In the genomic region with DNA sequence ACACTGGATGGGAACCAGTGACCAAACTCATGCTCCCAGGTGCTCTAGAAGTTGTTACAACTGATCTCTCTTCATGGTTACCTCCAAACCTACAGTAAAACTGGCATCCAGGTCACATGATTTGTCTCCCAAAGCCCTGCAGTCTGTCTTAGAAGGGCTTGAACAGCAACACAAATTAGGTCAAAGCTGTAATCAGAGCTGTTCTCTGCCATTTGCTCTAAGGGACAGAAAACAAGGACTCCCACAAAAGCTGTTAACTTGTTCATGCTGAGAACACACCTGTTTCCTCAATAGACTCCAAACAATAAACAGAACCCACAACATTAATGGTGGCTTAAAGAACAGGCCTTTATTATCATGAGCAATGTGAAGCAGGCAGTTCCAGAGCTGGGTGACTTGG, we compare ENCODE assay signal across 19 cellular contexts.
"Had no signal": no experiment of that assay in that cellular context is flagged by ENCODE, and none has a peak within 500 bp of the region (broad histone marks: within the 10 kb centered on the region; RNA-seq: fewer than 3 reads in every experiment).

No MANE protein-coding gene starts in this region.

- H3K27me3 Mint-ChIP-seq: activated CD4-positive, alpha-beta T cell treated with anti-CD3 and anti-CD28 coated beads, Interleukin-2, amount 10 ng/mL, durations not matched to agents 24 days and 14 days; activated naive CD8-positive, alpha-beta T cell treated with anti-CD3 and anti-CD28 coated beads, Interleukin-2, amount 50 U/mL, for 24 hours; stimulated activated naive CD8-positive, alpha-beta T cell treated with anti-CD3 and anti-CD28 coated beads, Interleukin-15, amount 100 ng/mL, for 72 hours; T-helper 17 cell had no signal

- H3K4me3 ChIP-seq: dorsolateral prefrontal cortex, gastrocnemius medialis, heart right ventricle, lung, prostate gland, testis had no signal

- H3K4me1 ChIP-seq: gastrocnemius medialis, heart right ventricle, prostate gland, testis had no signal

- H3K27ac Mint-ChIP-seq: activated CD4-positive, alpha-beta T cell treated with anti-CD3 and anti-CD28 coated beads, Interleukin-2, amount 10 ng/mL, durations not matched to agents 24 days and 14 days; activated naive CD8-positive, alpha-beta T cell treated with anti-CD3 and anti-CD28 coated beads, Interleukin-2, amount 50 U/mL, for 24 hours; activated T-helper 1 cell treated with anti-CD3 and anti-CD28 coated beads, Interleukin-12 subunit alpha, Interleukin-12 subunit beta, Interleukin-2, Interleukin-4 antibody, amounts not matched to agents 30 ng/mL and 10 ng/mL and 1 ng/mL, durations not matched to agents 14 hours and 24 hours and 36 hours; endodermal cell; mesothelial cell of epicardium; stimulated activated naive CD8-positive, alpha-beta T cell treated with anti-CD3 and anti-CD28 coated beads, Interleukin-15, amount 100 ng/mL, for 72 hours; T-helper 17 cell had no signal

- ATAC-seq: activated naive CD8-positive, alpha-beta T cell treated with anti-CD3 and anti-CD28 coated beads, Interleukin-2, amount 50 U/mL, for 24 hours; gastrocnemius medialis; heart right ventricle; left colon; right cardiac atrium; stimulated activated naive CD8-positive, alpha-beta T cell treated with anti-CD3 and anti-CD28 coated beads, Interleukin-15, amount 100 ng/mL, for 72 hours; T-helper 17 cell had no signal

- H3K27me3 ChIP-seq: dorsolateral prefrontal cortex, gastrocnemius medialis, heart right ventricle, testis had no signal

- H3K4me3 Mint-ChIP-seq: activated CD4-positive, alpha-beta T cell treated with anti-CD3 and anti-CD28 coated beads, Interleukin-2, amount 10 ng/mL, durations not matched to agents 24 days and 14 days; activated naive CD8-positive, alpha-beta T cell treated with anti-CD3 and anti-CD28 coated beads, Interleukin-2, amount 50 U/mL, for 24 hours; activated T-helper 1 cell treated with anti-CD3 and anti-CD28 coated beads, Interleukin-12 subunit alpha, Interleukin-12 subunit beta, Interleukin-2, Interleukin-4 antibody, amounts not matched to agents 30 ng/mL and 10 ng/mL and 1 ng/mL, durations not matched to agents 14 hours and 24 hours and 36 hours; endodermal cell; mesothelial cell of epicardium; stimulated activated naive CD8-positive, alpha-beta T cell treated with anti-CD3 and anti-CD28 coated beads, Interleukin-15, amount 100 ng/mL, for 72 hours; T-helper 17 cell had no signal

- H3K27ac ChIP-seq: gastrocnemius medialis, heart right ventricle, prostate gland, testis had no signal

- DNase-seq: activated CD4-positive, alpha-beta T cell treated with anti-CD3 and anti-CD28 coated beads, Interleukin-2, amount 10 ng/mL, durations not matched to agents 24 days and 14 days; activated CD4-positive, CD25-positive, alpha-beta regulatory T cell; activated naive CD4-positive, alpha-beta T cell; activated naive CD8-positive, alpha-beta T cell treated with anti-CD3 and anti-CD28 coated beads, Interleukin-2, amount 50 U/mL, for 24 hours; aorta; endodermal cell; gastrocnemius medialis; heart right ventricle; left colon; right cardiac atrium; small intestine; stimulated activated naive CD8-positive, alpha-beta T cell treated with anti-CD3 and anti-CD28 coated beads, Interleukin-15, amount 100 ng/mL, for 72 hours; T-helper 17 cell; testis had no signal

- H3K9me3 ChIP-seq: prostate gland, testis had no signal

- H3K4me1 Mint-ChIP-seq: activated CD4-positive, alpha-beta T cell treated with anti-CD3 and anti-CD28 coated beads, Interleukin-2, amount 10 ng/mL, durations not matched to agents 24 days and 14 days; endodermal cell; mesothelial cell of epicardium; stimulated activated naive CD8-positive, alpha-beta T cell treated with anti-CD3 and anti-CD28 coated beads, Interleukin-15, amount 100 ng/mL, for 72 hours; T-helper 17 cell had no signal
